ENCODE assay signal across 1 cellular context in the genomic region with DNA sequence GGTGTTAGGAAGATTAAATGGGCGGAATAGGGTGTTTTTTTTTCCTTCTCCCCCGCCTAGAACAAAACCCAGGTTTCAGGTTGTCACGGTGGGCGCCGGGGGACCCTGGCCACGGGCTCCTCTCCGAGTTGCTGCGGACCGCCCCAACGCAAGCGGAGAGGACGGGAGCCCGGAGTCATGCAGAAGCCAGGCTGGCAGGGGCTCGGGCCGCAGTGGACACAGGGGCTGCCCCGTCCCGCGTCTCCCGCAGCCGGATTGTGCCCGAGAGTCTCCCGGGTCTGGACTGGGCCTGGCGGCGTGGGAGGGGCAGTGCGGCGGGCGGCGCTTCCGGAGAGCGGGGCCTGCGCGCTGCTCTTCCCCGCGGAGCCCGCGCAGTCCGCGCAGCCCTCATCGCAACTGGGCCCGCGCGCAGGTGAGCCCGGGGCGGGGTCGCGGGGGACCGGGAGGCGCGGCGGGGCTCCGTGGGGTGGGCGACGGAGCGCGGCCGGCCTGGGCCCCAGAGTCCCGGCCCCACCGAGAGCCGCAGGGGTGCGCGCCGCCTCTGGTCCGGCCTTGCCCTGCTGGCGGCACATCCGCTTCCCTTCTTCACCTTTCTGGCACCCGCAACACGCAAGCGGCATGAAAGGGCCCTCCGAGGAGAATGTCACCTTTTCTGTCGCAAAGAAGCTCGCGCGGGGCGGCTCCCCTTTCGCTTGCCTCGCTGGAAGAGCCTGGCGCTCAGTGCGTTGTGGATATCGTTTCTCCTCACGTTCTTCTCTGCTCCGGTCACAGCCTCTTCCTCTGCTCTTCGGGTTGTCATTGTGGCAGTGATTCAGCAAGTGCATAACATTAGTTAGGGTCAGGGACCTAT.
TF ChIP-seq lines count a peak whose summit lies in the region.

A gene with protein sequence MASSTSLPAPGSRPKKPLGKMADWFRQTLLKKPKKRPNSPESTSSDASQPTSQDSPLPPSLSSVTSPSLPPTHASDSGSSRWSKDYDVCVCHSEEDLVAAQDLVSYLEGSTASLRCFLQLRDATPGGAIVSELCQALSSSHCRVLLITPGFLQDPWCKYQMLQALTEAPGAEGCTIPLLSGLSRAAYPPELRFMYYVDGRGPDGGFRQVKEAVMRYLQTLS (plus strand): TSS at position 352 of the 850 bp plus-strand sequence. CDS start 7,802 bp downstream, outside the sequence.

TF ChIP-seq in WTC11, 78 proteins besides CTCF, POLR2A, EP300 and RAD21 (continued from another document and continues in another):
- no peak for TF ChIP-seq ATF6 (CRISPR knock-in tag; IDR thresholded peaks at IDR 0.05)
- 0 out of 2 replicates have a peak, but pooled peaks have one; percentile 17 for TF ChIP-seq ZBTB21 (CRISPR knock-in tag; IDR thresholded peaks at IDR 0.05; ENCODE audit: borderline replicate concordance)
- TF ChIP-seq, protein P1, sequence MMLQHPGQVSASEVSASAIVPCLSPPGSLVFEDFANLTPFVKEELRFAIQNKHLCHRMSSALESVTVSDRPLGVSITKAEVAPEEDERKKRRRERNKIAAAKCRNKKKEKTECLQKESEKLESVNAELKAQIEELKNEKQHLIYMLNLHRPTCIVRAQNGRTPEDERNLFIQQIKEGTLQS (CRISPR knock-in tag; conservative IDR thresholded peaks at IDR 0.05): no peak
- TF ChIP-seq, protein P2, sequence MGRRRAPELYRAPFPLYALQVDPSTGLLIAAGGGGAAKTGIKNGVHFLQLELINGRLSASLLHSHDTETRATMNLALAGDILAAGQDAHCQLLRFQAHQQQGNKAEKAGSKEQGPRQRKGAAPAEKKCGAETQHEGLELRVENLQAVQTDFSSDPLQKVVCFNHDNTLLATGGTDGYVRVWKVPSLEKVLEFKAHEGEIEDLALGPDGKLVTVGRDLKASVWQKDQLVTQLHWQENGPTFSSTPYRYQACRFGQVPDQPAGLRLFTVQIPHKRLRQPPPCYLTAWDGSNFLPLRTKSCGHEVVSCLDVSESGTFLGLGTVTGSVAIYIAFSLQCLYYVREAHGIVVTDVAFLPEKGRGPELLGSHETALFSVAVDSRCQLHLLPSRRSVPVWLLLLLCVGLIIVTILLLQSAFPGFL (CRISPR knock-in tag; IDR thresholded peaks at IDR 0.05; ENCODE audit: borderline replicate concordance): no peak
- 0 out of 2 replicates have a peak, but pooled peaks have one; percentile 33 for TF ChIP-seq ESRRA (CRISPR knock-in tag; IDR thresholded peaks at IDR 0.05; ENCODE audit: borderline replicate concordance)
- TF ChIP-seq, protein P3, sequence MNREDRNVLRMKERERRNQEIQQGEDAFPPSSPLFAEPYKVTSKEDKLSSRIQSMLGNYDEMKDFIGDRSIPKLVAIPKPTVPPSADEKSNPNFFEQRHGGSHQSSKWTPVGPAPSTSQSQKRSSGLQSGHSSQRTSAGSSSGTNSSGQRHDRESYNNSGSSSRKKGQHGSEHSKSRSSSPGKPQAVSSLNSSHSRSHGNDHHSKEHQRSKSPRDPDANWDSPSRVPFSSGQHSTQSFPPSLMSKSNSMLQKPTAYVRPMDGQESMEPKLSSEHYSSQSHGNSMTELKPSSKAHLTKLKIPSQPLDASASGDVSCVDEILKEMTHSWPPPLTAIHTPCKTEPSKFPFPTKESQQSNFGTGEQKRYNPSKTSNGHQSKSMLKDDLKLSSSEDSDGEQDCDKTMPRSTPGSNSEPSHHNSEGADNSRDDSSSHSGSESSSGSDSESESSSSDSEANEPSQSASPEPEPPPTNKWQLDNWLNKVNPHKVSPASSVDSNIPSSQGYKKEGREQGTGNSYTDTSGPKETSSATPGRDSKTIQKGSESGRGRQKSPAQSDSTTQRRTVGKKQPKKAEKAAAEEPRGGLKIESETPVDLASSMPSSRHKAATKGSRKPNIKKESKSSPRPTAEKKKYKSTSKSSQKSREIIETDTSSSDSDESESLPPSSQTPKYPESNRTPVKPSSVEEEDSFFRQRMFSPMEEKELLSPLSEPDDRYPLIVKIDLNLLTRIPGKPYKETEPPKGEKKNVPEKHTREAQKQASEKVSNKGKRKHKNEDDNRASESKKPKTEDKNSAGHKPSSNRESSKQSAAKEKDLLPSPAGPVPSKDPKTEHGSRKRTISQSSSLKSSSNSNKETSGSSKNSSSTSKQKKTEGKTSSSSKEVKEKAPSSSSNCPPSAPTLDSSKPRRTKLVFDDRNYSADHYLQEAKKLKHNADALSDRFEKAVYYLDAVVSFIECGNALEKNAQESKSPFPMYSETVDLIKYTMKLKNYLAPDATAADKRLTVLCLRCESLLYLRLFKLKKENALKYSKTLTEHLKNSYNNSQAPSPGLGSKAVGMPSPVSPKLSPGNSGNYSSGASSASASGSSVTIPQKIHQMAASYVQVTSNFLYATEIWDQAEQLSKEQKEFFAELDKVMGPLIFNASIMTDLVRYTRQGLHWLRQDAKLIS (CRISPR knock-in tag; IDR thresholded peaks at IDR 0.05; ENCODE audit: borderline replicate concordance): no peak
- no peak; the same call in 1 of the 2 replicates for TF ChIP-seq FOXP1 (CRISPR knock-in tag; IDR thresholded peaks at IDR 0.05; ENCODE audit: borderline replicate concordance)
- TF ChIP-seq, protein P4, sequence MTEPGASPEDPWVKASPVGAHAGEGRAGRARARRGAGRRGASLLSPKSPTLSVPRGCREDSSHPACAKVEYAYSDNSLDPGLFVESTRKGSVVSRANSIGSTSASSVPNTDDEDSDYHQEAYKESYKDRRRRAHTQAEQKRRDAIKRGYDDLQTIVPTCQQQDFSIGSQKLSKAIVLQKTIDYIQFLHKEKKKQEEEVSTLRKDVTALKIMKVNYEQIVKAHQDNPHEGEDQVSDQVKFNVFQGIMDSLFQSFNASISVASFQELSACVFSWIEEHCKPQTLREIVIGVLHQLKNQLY (CRISPR knock-in tag; IDR thresholded peaks at IDR 0.05): no peak
- TF ChIP-seq, protein P5, sequence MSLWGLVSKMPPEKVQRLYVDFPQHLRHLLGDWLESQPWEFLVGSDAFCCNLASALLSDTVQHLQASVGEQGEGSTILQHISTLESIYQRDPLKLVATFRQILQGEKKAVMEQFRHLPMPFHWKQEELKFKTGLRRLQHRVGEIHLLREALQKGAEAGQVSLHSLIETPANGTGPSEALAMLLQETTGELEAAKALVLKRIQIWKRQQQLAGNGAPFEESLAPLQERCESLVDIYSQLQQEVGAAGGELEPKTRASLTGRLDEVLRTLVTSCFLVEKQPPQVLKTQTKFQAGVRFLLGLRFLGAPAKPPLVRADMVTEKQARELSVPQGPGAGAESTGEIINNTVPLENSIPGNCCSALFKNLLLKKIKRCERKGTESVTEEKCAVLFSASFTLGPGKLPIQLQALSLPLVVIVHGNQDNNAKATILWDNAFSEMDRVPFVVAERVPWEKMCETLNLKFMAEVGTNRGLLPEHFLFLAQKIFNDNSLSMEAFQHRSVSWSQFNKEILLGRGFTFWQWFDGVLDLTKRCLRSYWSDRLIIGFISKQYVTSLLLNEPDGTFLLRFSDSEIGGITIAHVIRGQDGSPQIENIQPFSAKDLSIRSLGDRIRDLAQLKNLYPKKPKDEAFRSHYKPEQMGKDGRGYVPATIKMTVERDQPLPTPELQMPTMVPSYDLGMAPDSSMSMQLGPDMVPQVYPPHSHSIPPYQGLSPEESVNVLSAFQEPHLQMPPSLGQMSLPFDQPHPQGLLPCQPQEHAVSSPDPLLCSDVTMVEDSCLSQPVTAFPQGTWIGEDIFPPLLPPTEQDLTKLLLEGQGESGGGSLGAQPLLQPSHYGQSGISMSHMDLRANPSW (CRISPR knock-in tag; conservative IDR thresholded peaks at IDR 0.05; ENCODE audit: low read depth): no peak
- TF ChIP-seq, protein P6, sequence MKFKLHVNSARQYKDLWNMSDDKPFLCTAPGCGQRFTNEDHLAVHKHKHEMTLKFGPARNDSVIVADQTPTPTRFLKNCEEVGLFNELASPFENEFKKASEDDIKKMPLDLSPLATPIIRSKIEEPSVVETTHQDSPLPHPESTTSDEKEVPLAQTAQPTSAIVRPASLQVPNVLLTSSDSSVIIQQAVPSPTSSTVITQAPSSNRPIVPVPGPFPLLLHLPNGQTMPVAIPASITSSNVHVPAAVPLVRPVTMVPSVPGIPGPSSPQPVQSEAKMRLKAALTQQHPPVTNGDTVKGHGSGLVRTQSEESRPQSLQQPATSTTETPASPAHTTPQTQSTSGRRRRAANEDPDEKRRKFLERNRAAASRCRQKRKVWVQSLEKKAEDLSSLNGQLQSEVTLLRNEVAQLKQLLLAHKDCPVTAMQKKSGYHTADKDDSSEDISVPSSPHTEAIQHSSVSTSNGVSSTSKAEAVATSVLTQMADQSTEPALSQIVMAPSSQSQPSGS (CRISPR knock-in tag; IDR thresholded peaks at IDR 0.05; ENCODE audit: borderline replicate concordance, low read depth): no peak
- no peak for TF ChIP-seq ZNF317 (CRISPR knock-in tag; IDR thresholded peaks at IDR 0.05; ENCODE audit: borderline replicate concordance, low read depth)
- TF ChIP-seq FOXJ3 (CRISPR knock-in tag; IDR thresholded peaks at IDR 0.05; ENCODE audit: borderline replicate concordance): no peak
- no peak for TF ChIP-seq ZNF416 (CRISPR knock-in tag; IDR thresholded peaks at IDR 0.05)
- no peak; the same call in 1 of the 2 replicates for TF ChIP-seq FOXK1 (CRISPR knock-in tag; IDR thresholded peaks at IDR 0.05)
- TF ChIP-seq, protein P7, sequence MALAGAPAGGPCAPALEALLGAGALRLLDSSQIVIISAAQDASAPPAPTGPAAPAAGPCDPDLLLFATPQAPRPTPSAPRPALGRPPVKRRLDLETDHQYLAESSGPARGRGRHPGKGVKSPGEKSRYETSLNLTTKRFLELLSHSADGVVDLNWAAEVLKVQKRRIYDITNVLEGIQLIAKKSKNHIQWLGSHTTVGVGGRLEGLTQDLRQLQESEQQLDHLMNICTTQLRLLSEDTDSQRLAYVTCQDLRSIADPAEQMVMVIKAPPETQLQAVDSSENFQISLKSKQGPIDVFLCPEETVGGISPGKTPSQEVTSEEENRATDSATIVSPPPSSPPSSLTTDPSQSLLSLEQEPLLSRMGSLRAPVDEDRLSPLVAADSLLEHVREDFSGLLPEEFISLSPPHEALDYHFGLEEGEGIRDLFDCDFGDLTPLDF (CRISPR knock-in tag; IDR thresholded peaks at IDR 0.05): no peak
- no peak for TF ChIP-seq EMX1 (CRISPR knock-in tag; IDR thresholded peaks at IDR 0.05)
- no peak for TF ChIP-seq RELA (CRISPR knock-in tag; IDR thresholded peaks at IDR 0.05; ENCODE audit: borderline replicate concordance)
- TF ChIP-seq, protein P8, sequence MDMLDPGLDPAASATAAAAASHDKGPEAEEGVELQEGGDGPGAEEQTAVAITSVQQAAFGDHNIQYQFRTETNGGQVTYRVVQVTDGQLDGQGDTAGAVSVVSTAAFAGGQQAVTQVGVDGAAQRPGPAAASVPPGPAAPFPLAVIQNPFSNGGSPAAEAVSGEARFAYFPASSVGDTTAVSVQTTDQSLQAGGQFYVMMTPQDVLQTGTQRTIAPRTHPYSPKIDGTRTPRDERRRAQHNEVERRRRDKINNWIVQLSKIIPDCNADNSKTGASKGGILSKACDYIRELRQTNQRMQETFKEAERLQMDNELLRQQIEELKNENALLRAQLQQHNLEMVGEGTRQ (CRISPR knock-in tag; IDR thresholded peaks at IDR 0.05): 0 out of 2 replicates have a peak, but pooled peaks have one; percentile 4
- TF ChIP-seq, protein P9, sequence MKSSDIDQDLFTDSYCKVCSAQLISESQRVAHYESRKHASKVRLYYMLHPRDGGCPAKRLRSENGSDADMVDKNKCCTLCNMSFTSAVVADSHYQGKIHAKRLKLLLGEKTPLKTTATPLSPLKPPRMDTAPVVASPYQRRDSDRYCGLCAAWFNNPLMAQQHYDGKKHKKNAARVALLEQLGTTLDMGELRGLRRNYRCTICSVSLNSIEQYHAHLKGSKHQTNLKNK (CRISPR knock-in tag; IDR thresholded peaks at IDR 0.05): no peak
- no peak for TF ChIP-seq RORB (CRISPR knock-in tag; IDR thresholded peaks at IDR 0.05)
- TF ChIP-seq NFE2L1 (CRISPR knock-in tag; IDR thresholded peaks at IDR 0.05): peak; percentile 62; the same call in 1 of the 2 replicates
- TF ChIP-seq FOXP4 (CRISPR knock-in tag; IDR thresholded peaks at IDR 0.05): peak; percentile 84; the same call in 1 of the 2 replicates
- TF ChIP-seq SMAD3 (CRISPR knock-in tag; IDR thresholded peaks at IDR 0.05; ENCODE audit: borderline replicate concordance): no peak
- TF ChIP-seq ZNF232 (CRISPR knock-in tag; IDR thresholded peaks at IDR 0.05): no peak
- TF ChIP-seq JAZF1 (CRISPR knock-in tag; IDR thresholded peaks at IDR 0.05): no peak
- TF ChIP-seq TP53 (CRISPR knock-in tag; IDR thresholded peaks at IDR 0.05): no peak
- TF ChIP-seq, protein P10, sequence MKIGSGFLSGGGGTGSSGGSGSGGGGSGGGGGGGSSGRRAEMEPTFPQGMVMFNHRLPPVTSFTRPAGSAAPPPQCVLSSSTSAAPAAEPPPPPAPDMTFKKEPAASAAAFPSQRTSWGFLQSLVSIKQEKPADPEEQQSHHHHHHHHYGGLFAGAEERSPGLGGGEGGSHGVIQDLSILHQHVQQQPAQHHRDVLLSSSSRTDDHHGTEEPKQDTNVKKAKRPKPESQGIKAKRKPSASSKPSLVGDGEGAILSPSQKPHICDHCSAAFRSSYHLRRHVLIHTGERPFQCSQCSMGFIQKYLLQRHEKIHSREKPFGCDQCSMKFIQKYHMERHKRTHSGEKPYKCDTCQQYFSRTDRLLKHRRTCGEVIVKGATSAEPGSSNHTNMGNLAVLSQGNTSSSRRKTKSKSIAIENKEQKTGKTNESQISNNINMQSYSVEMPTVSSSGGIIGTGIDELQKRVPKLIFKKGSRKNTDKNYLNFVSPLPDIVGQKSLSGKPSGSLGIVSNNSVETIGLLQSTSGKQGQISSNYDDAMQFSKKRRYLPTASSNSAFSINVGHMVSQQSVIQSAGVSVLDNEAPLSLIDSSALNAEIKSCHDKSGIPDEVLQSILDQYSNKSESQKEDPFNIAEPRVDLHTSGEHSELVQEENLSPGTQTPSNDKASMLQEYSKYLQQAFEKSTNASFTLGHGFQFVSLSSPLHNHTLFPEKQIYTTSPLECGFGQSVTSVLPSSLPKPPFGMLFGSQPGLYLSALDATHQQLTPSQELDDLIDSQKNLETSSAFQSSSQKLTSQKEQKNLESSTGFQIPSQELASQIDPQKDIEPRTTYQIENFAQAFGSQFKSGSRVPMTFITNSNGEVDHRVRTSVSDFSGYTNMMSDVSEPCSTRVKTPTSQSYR (CRISPR knock-in tag; IDR thresholded peaks at IDR 0.05): no peak
